ENCODE assay signal across 26 cellular contexts in genomic region chr17:21228111-21228510, GRCh38. TPM values are rescaled to one million over a fixed set of nuclear protein-coding genes. Genes with fewer than 3 reads are reported as not detected.
DNase-seq lines count a peak whose midpoint lies in the region; ATAC-seq and TF ChIP-seq lines count a peak whose summit lies in the region.
"Had no signal": no experiment of that assay in that cellular context is flagged by ENCODE, and none has a peak within 500 bp of the region (broad histone marks: within the 10 kb centered on the region; RNA-seq: fewer than 3 reads in every experiment).

No MANE protein-coding gene starts in this region.

- H3K4me1 Mint-ChIP-seq in CD4-positive, CD25-positive, alpha-beta regulatory T cell: peaks cover 0 to 8% (median 0%) of the 10 kb centered on the region in 4 donors
- peaks cover 19% of the 10 kb centered on the region for H3K4me1 Mint-ChIP-seq in endothelial cell (ENCODE audit: unreplicated experiment)
- no peaks in the 10 kb centered on the region for H3K4me1 Mint-ChIP-seq in neural crest cell
- H3K4me1 Mint-ChIP-seq: activated CD4-positive, alpha-beta T cell treated with anti-CD3 and anti-CD28 coated beads, Interleukin-2, amount 10 ng/mL, durations not matched to agents 7 days and 5 days; IgD-negative memory B cell; nephron progenitor cell; stimulated activated naive CD8-positive, alpha-beta T cell treated with anti-CD3 and anti-CD28 coated beads, Interleukin-15, amount 100 ng/mL, for 72 hours had no signal

- H3K4me3 Mint-ChIP-seq in CD4-positive, CD25-positive, alpha-beta regulatory T cell: no peak overlapping the region
- H3K4me3 Mint-ChIP-seq in endothelial cell (ENCODE audit: unreplicated experiment) (no peak overlapping the region), neural crest cell (no peak overlapping the region)
- H3K4me3 Mint-ChIP-seq: activated CD4-positive, alpha-beta T cell treated with anti-CD3 and anti-CD28 coated beads, Interleukin-2, amount 10 ng/mL, durations not matched to agents 7 days and 5 days; activated T-cell treated with anti-CD3 and anti-CD28 coated beads, Interleukin-2, amount 50 U/mL, for 4 hours; nephron progenitor cell; stimulated activated naive CD8-positive, alpha-beta T cell treated with anti-CD3 and anti-CD28 coated beads, Interleukin-15, amount 100 ng/mL, for 72 hours had no signal

- no peaks in the 10 kb centered on the region for H3K27me3 Mint-ChIP-seq in CD4-positive, CD25-positive, alpha-beta regulatory T cell
- H3K27me3 Mint-ChIP-seq in endothelial cell (ENCODE audit: unreplicated experiment) (peaks cover 3% of the 10 kb centered on the region), neural crest cell (ENCODE audit: low read depth) (no peaks in the 10 kb centered on the region)
- H3K27me3 Mint-ChIP-seq: activated CD4-positive, alpha-beta T cell treated with anti-CD3 and anti-CD28 coated beads, Interleukin-2, amount 10 ng/mL, durations not matched to agents 7 days and 5 days; IgD-negative memory B cell; stimulated activated naive CD8-positive, alpha-beta T cell treated with anti-CD3 and anti-CD28 coated beads, Interleukin-15, amount 100 ng/mL, for 72 hours had no signal

- TF ChIP-seq POLR2A in vagina (IDR thresholded peaks at IDR 0.05): no peak

- no peaks in the 10 kb centered on the region for H3K4me1 ChIP-seq in CD4-positive, CD25-positive, alpha-beta regulatory T cell (ENCODE audit: control insufficient read depth, insufficient read depth, low read length, poor library complexity, severe bottlenecking)
- H3K4me1 ChIP-seq in vagina: no peaks in the 10 kb centered on the region
- H3K4me1 ChIP-seq: parathyroid adenoma, Peyer's patch, SJCRH30 had no signal

- peak overlapping the region in 2 of 3 donors; percentile 20 to 56 for H3K27ac Mint-ChIP-seq in CD4-positive, CD25-positive, alpha-beta regulatory T cell
- H3K27ac Mint-ChIP-seq in endothelial cell (ENCODE audit: unreplicated experiment) (peak overlapping the region; percentile 77), neural crest cell (ENCODE audit: unreplicated experiment) (peak overlapping the region; percentile 12)
- H3K27ac Mint-ChIP-seq: activated CD4-positive, alpha-beta T cell treated with anti-CD3 and anti-CD28 coated beads, Interleukin-2, amount 10 ng/mL, durations not matched to agents 7 days and 5 days; stimulated activated naive CD8-positive, alpha-beta T cell treated with anti-CD3 and anti-CD28 coated beads, Interleukin-15, amount 100 ng/mL, for 72 hours had no signal

- intact Hi-C loops in vagina (cut with DNase I): no loop called here

- DNase-seq in CD4-positive, CD25-positive, alpha-beta regulatory T cell: no peak
- DNase-seq in ELF-1 (ENCODE audit: low read depth, low spot score) (peak; percentile 60), endothelial cell (ENCODE audit: low spot score) (peak; percentile 44), neural crest cell (ENCODE audit: low read depth, low spot score) (no peak), NCI-H2171 (lab: John Stamatoyannopoulos, UW) (no peak), vagina (ENCODE audit: extremely low spot score in 2 of 2) (no peak)
- no peak for DNase-seq in activated CD4-positive, CD25-positive, alpha-beta regulatory T cell (lab: John Stamatoyannopoulos, UW)
- DNase-seq: activated CD4-positive, alpha-beta T cell treated with anti-CD3 and anti-CD28 coated beads, Interleukin-2, amount 10 ng/mL, durations not matched to agents 7 days and 5 days; activated gamma-delta T cell; activated T-cell treated with anti-CD3 and anti-CD28 coated beads, Interleukin-2, amount 50 U/mL, for 4 hours; DMS53; gastrocnemius medialis; kidney; NCI-H146; NCI-H2107; nephron progenitor cell; Peyer's patch; SJCRH30; spleen; stimulated activated CD8-positive, alpha-beta memory T cell treated with anti-CD3 and anti-CD28 coated beads, Interleukin-4, amount 100 ng/mL, for 48 hours; stimulated activated naive CD8-positive, alpha-beta T cell treated with anti-CD3 and anti-CD28 coated beads, Interleukin-15, amount 100 ng/mL, for 72 hours; T-helper 9 cell had no signal

- H3K9me3 ChIP-seq in CD4-positive, CD25-positive, alpha-beta regulatory T cell (ENCODE audit: control insufficient read depth in 2 of 2, low read length in 2 of 2): no peaks in the 10 kb centered on the region
- no peaks in the 10 kb centered on the region for H3K9me3 ChIP-seq in vagina
- H3K9me3 ChIP-seq: gastrocnemius medialis, Peyer's patch had no signal

- peaks cover 11% of the 10 kb centered on the region for H3K36me3 Mint-ChIP-seq in CD4-positive, CD25-positive, alpha-beta regulatory T cell
- H3K36me3 Mint-ChIP-seq in endothelial cell (ENCODE audit: low read depth, unreplicated experiment) (peaks cover 7% of the 10 kb centered on the region), neural crest cell (ENCODE audit: low read depth) (no peaks in the 10 kb centered on the region)
- H3K36me3 Mint-ChIP-seq: IgD-negative memory B cell had no signal

- no peak for TF ChIP-seq CTCF in endothelial cell (IDR thresholded peaks at IDR 0.05; ENCODE audit: unreplicated experiment)
- TF ChIP-seq CTCF in neural crest cell (conservative IDR thresholded peaks at IDR 0.05): no peak
- TF ChIP-seq CTCF in vagina (IDR thresholded peaks at IDR 0.05): no peak

- no peaks in the 10 kb centered on the region for H3K36me3 ChIP-seq in CD4-positive, CD25-positive, alpha-beta regulatory T cell (ENCODE audit: control insufficient read depth, insufficient read depth, low read length)
- H3K36me3 ChIP-seq in vagina: no peaks in the 10 kb centered on the region
- H3K36me3 ChIP-seq: BLaER1, gastrocnemius medialis, Peyer's patch, SJCRH30, spleen, WERI-Rb-1 had no signal

- H3K9me3 Mint-ChIP-seq in CD4-positive, CD25-positive, alpha-beta regulatory T cell: peaks cover 0 to 8% (median 0%) of the 10 kb centered on the region in 7 donors
- no peaks in the 10 kb centered on the region for H3K9me3 Mint-ChIP-seq in endothelial cell (ENCODE audit: unreplicated experiment)
- peaks cover 3% of the 10 kb centered on the region for H3K9me3 Mint-ChIP-seq in neural crest cell

- H3K27me3 ChIP-seq in CD4-positive, CD25-positive, alpha-beta regulatory T cell (ENCODE audit: control insufficient read depth, insufficient read depth, low read length): no peaks in the 10 kb centered on the region
- H3K27me3 ChIP-seq in vagina: no peaks in the 10 kb centered on the region
- H3K27me3 ChIP-seq: BLaER1, gastrocnemius medialis, Peyer's patch, SJCRH30, spleen had no signal

- no peak overlapping the region for H3K27ac ChIP-seq in CD4-positive, CD25-positive, alpha-beta regulatory T cell (ENCODE audit: insufficient read depth, low read length, poor library complexity, severe bottlenecking)
- no peak overlapping the region for H3K27ac ChIP-seq in vagina
- H3K27ac ChIP-seq: BLaER1, parathyroid adenoma, Peyer's patch, SJCRH30, spleen, WERI-Rb-1 had no signal

- no peak overlapping the region for H3K4me3 ChIP-seq in CD4-positive, CD25-positive, alpha-beta regulatory T cell (ENCODE audit: low read depth, low read length)
- no peak overlapping the region for H3K4me3 ChIP-seq in vagina
- H3K4me3 ChIP-seq: BLaER1, gastrocnemius medialis, Peyer's patch, SJCRH30, spleen had no signal

- no peak for ATAC-seq in CD4-positive, CD25-positive, alpha-beta regulatory T cell (ENCODE audit: low read depth in 2 of 2)
- ATAC-seq: activated T-cell treated with anti-CD3 and anti-CD28 coated beads, Interleukin-2, amount 50 U/mL, for 4 hours; stimulated activated naive CD8-positive, alpha-beta T cell treated with anti-CD3 and anti-CD28 coated beads, Interleukin-15, amount 100 ng/mL, for 72 hours had no signal

RNA-seq across cellular contexts. Expression of gene TMEM11, which starts 14.2 kb away (rescaled TPM):
- 16.1 TPM for total RNA-seq in CD4-positive, CD25-positive, alpha-beta regulatory T cell
- polyA plus RNA-seq in CD4-positive, CD25-positive, alpha-beta regulatory T cell: 10 to 100 TPM; 30.8 to 50.3 (median 45.6) TPM
- total RNA-seq in endothelial cell (ENCODE audit: unreplicated experiment) (36.9 TPM), neural crest cell (31.3 and 31.6 TPM in 2 replicates), vagina (30.2 TPM)

RNA-seq across cellular contexts. Expression of gene NATD1, which starts 25.1 kb away (rescaled TPM):
- 12.7 TPM for total RNA-seq in CD4-positive, CD25-positive, alpha-beta regulatory T cell
- polyA plus RNA-seq in CD4-positive, CD25-positive, alpha-beta regulatory T cell: 1 to 10 TPM; 2.8 to 4.6 (median 2.8) TPM
- total RNA-seq in endothelial cell (ENCODE audit: unreplicated experiment): 30.3 TPM
- total RNA-seq in neural crest cell: 6.3 and 6.7 TPM in 2 replicates
- total RNA-seq in vagina: 4.2 TPM

RNA-seq across cellular contexts. Expression of gene MAP2K3, which starts 56.4 kb away (rescaled TPM):
- 70.6 TPM for total RNA-seq in CD4-positive, CD25-positive, alpha-beta regulatory T cell
- polyA plus RNA-seq in CD4-positive, CD25-positive, alpha-beta regulatory T cell: 10 to 100 TPM; 63.4 to 71.9 (median 68.3) TPM
- total RNA-seq in endothelial cell (ENCODE audit: unreplicated experiment): 65.8 TPM
- 19.4 and 20.3 TPM in 2 replicates for total RNA-seq in neural crest cell
- total RNA-seq in vagina: 21.6 TPM

Comparison
In these comparisons a context has a peak if more than half of its experiments do, and no peak if none do; other contexts are left out.
1. DNase-seq: peak in ELF-1 (single experiment) and endothelial cell (single experiment); none in CD4-positive, CD25-positive, alpha-beta regulatory T cell (0 of 3), neural crest cell (single experiment), activated CD4-positive, CD25-positive, alpha-beta regulatory T cell (0 of 4), NCI-H2171 (single experiment) and vagina (0 of 2).
2. H3K27ac Mint-ChIP-seq: peak in every context shown above with its lines; median percentile 77 in endothelial cell; 38 in CD4-positive, CD25-positive, alpha-beta regulatory T cell; 12 in neural crest cell.